2 cellular contexts compared by ENCODE assay signal in genomic region chr2:171260471-171261424, GRCh38.
TF ChIP-seq lines count a peak whose summit lies in the region.

No MANE protein-coding gene starts in this region.

TF ChIP-seq in HepG2, 621 proteins besides CTCF, POLR2A, EP300 and RAD21 (continued from another document and continues in another):
- TF ChIP-seq ZNF562 (CRISPR knock-in tag; IDR thresholded peaks at IDR 0.05; ENCODE audit: borderline replicate concordance) (no peak), ARID5B (CRISPR knock-in tag; IDR thresholded peaks at IDR 0.05) (peak; percentile 49; the same call in 1 of the 2 replicates), ZBTB10 (CRISPR knock-in tag; IDR thresholded peaks at IDR 0.05; ENCODE audit: borderline replicate concordance) (no peak), CCDC6 (CRISPR knock-in tag; IDR thresholded peaks at IDR 0.05) (no peak), KDM4B (CRISPR knock-in tag; IDR thresholded peaks at IDR 0.05) (no peak), MAFG (CRISPR knock-in tag; IDR thresholded peaks at IDR 0.05) (no peak; the same call in 1 of the 2 replicates), GLMP (CRISPR knock-in tag; IDR thresholded peaks at IDR 0.05; ENCODE audit: borderline replicate concordance) (no peak), THAP11 (CRISPR knock-in tag; IDR thresholded peaks at IDR 0.05) (0 out of 2 replicates have a peak, but pooled peaks have one; percentile 37), DNMT3B (CRISPR knock-in tag; conservative IDR thresholded peaks at IDR 0.05) (no peak), PPARG (CRISPR knock-in tag; conservative IDR thresholded peaks at IDR 0.05) (peak; percentile 68; the same call in 1 of the 2 replicates), ZNF367 (CRISPR knock-in tag; IDR thresholded peaks at IDR 0.05; ENCODE audit: borderline replicate concordance) (no peak), HDAC2 (CRISPR knock-in tag; IDR thresholded peaks at IDR 0.05) (0 out of 2 replicates have a peak, but pooled peaks have one; percentile 31), TGIF2 (CRISPR knock-in tag; IDR thresholded peaks at IDR 0.05) (no peak), GPBP1L1 (CRISPR knock-in tag; IDR thresholded peaks at IDR 0.05) (no peak), ZNF414 (CRISPR knock-in tag; IDR thresholded peaks at IDR 0.05) (no peak), MXD1 (CRISPR knock-in tag; IDR thresholded peaks at IDR 0.05) (no peak), ERF (CRISPR knock-in tag; IDR thresholded peaks at IDR 0.05) (no peak), CBX2 (IDR thresholded peaks at IDR 0.05; ENCODE audit: low read depth, low read length) (no peak), CBX2 (CRISPR knock-in tag; IDR thresholded peaks at IDR 0.05; ENCODE audit: low read depth) (no peak)

TF ChIP-seq in GM12878, 131 proteins besides CTCF, POLR2A, EP300 and RAD21 (continued from another document):
- peak; percentile 82; the same call in 1 of the 2 replicates for TF ChIP-seq NFIC (IDR thresholded peaks at IDR 0.05; ENCODE audit: low read depth, low read length)
- no peak for TF ChIP-seq PBX3 (IDR thresholded peaks at IDR 0.05; ENCODE audit: insufficient replicate concordance, low read depth, low read length)
- TF ChIP-seq SRF (IDR thresholded peaks at IDR 0.05; ENCODE audit: low read depth in 2 of 2, low read length in 2 of 2), result no peak
- TF ChIP-seq IKZF1 (conservative IDR thresholded peaks at IDR 0.05), result peak; percentile 50
- TF ChIP-seq YY1 (IDR thresholded peaks at IDR 0.05; ENCODE audit: low read depth, low read length), result no peak
- 0 out of 2 replicates have a peak, but pooled peaks have one; percentile 30 for TF ChIP-seq DPF2 (IDR thresholded peaks at IDR 0.05)
- TF ChIP-seq ZNF207 (IDR thresholded peaks at IDR 0.05; ENCODE audit: borderline replicate concordance), result no peak
- no peak for TF ChIP-seq FOXK2 (IDR thresholded peaks at IDR 0.05)
- no peak for TF ChIP-seq NR2C1 (IDR thresholded peaks at IDR 0.05)
- TF ChIP-seq SREBF1 (IDR thresholded peaks at IDR 0.05; ENCODE audit: low read length), result no peak
- TF ChIP-seq CBX5 (IDR thresholded peaks at IDR 0.05; ENCODE audit: low read depth), result no peak
